In genomic region chr16:53822936-53823529, GRCh38 we compare ENCODE assay signal across 11 cellular contexts.
DNase-seq lines count a peak whose midpoint lies in the region; ATAC-seq and TF ChIP-seq lines count a peak whose summit lies in the region.
"Had no signal": no experiment of that assay in that cellular context is flagged by ENCODE, and none has a peak within 500 bp of the region (broad histone marks: within the 10 kb centered on the region; RNA-seq: fewer than 3 reads in every experiment).

No MANE protein-coding gene starts in this region.

- WGBS in GM23248 (ENCODE audit: low coverage in 1 of 2, low lambda C conversion rate in 2 of 2, missing lambda C conversion rate in 2 of 2), 2 experiments = 89 to 95% methylated on average over 7 of the region's 7 CpGs

- CTCF ChIA-PET in activated CD8-positive, alpha-beta memory T cell treated with anti-CD3 and anti-CD28 coated beads, Interleukin-2, amount 10 ng/mL, durations not matched to agents 7 days and 5 days (lab: Charles Lee) = no interaction called here
- CTCF ChIA-PET in PC-9 (lab: Charles Lee) = no interaction called here

- H3K9me3 ChIP-seq in GM23248 (ENCODE audit: low read depth) = no peaks in the 10 kb centered on the region
- no peaks in the 10 kb centered on the region for H3K9me3 ChIP-seq in PC-9 (ENCODE audit: insufficient read depth, low read depth)
- H3K9me3 ChIP-seq in osteoblast (ENCODE audit: low read depth, low read length) = no peaks in the 10 kb centered on the region
- H3K9me3 ChIP-seq: BE2C had no signal

- BruUV-seq in PC-9 (replicated peaks; lab: Mats Ljungman, UMichigan) = no TSS peak

- H3K27me3 ChIP-seq in GM23248 (replicated peaks; ENCODE audit: insufficient read depth) (no peaks in the 10 kb centered on the region), PC-9 (ENCODE audit: insufficient read depth, low read depth) (no peaks in the 10 kb centered on the region), osteoblast (ENCODE audit: insufficient read depth, low read length) (no peaks in the 10 kb centered on the region)
- H3K27me3 ChIP-seq: BE2C had no signal

- intact Hi-C loops in PC-9 (cut with micrococcal nuclease; ENCODE audit: unreplicated experiment) = loop anchor here (2.0 to 5.0 kb wide), 2 partner anchors 42 to 204 kb away; no protein-coding TSS in a partner anchor

- no peak for ATAC-seq in activated CD8-positive, alpha-beta memory T cell treated with anti-CD3 and anti-CD28 coated beads, Interleukin-2, amount 10 ng/mL, durations not matched to agents 7 days and 5 days
- ATAC-seq in GM19328 (IDR thresholded peaks at IDR 0.05; ENCODE audit: unreplicated experiment) = no peak

- H3K36me3 ChIP-seq in GM23248 (ENCODE audit: low read depth) = no peaks in the 10 kb centered on the region
- no peaks in the 10 kb centered on the region for H3K36me3 ChIP-seq in PC-9 (ENCODE audit: low read depth)
- H3K36me3 ChIP-seq in osteoblast (ENCODE audit: insufficient read depth, low read length) = no peaks in the 10 kb centered on the region

- H3F3A ChIP-seq in GM23248 (ENCODE audit: insufficient read depth) (peaks cover 43% of the 10 kb centered on the region), PC-9 (ENCODE audit: insufficient read depth, low read depth) (peaks cover 21% of the 10 kb centered on the region)

- peaks cover 6% of the 10 kb centered on the region for H3K4me1 Mint-ChIP-seq in activated CD8-positive, alpha-beta memory T cell treated with anti-CD3 and anti-CD28 coated beads, Interleukin-2, amount 10 ng/mL, durations not matched to agents 7 days and 5 days

- H3K27ac ChIP-seq in GM23248 (peak overlapping the region; percentile 77), PC-9 (peak overlapping the region; percentile 55), osteoblast (ENCODE audit: low read depth, low read length) (peak overlapping the region; percentile 81)

- H3K4me2 ChIP-seq in GM23248 (ENCODE audit: unreplicated experiment) = no peak overlapping the region
- peak overlapping the region; percentile 46; the same call in 1 of the 2 replicates for H3K4me2 ChIP-seq in PC-9
- peak overlapping the region; percentile 37 for H3K4me2 ChIP-seq in osteoblast (ENCODE audit: insufficient read depth, low read length)

- peaks cover 9% of the 10 kb centered on the region for H3K36me3 Mint-ChIP-seq in activated CD8-positive, alpha-beta memory T cell treated with anti-CD3 and anti-CD28 coated beads, Interleukin-2, amount 10 ng/mL, durations not matched to agents 7 days and 5 days

- H3K4me3 ChIP-seq in GM23248 (no peak overlapping the region), PC-9 (no peak overlapping the region), osteoblast (ENCODE audit: insufficient read depth, low read length) (no peak overlapping the region)
- H3K4me3 ChIP-seq: coronary artery had no signal

- peak; percentile 13 for DNase-seq in activated CD8-positive, alpha-beta memory T cell treated with anti-CD3 and anti-CD28 coated beads, Interleukin-2, amount 50 U/mL, for 1 hour (ENCODE audit: extremely low read depth)
- DNase-seq in activated CD8-positive, alpha-beta memory T cell treated with anti-CD3 and anti-CD28 coated beads, Interleukin-2, amount 10 ng/mL, durations not matched to agents 7 days and 5 days = no peak
- peak; percentile 16 for DNase-seq in GM23248
- DNase-seq in PC-9 = no peak
- no peak for DNase-seq in osteoblast (ENCODE audit: insufficient read length, low spot score, missing footprints)
- no peak for DNase-seq in NCI-H446 (lab: John Stamatoyannopoulos, UW)
- no peak for DNase-seq in HuH-7.5 (ENCODE audit: low spot score)
- DNase-seq: BE2C, retina had no signal

- peaks cover 42% of the 10 kb centered on the region for H3K4me1 ChIP-seq in GM23248 (ENCODE audit: insufficient read depth)
- H3K4me1 ChIP-seq in PC-9 (replicated peaks; ENCODE audit: insufficient read depth) = peaks cover 27% of the 10 kb centered on the region
- H3K4me1 ChIP-seq in osteoblast (ENCODE audit: insufficient read depth, low read length) = peaks cover 30% of the 10 kb centered on the region
- H3K4me1 ChIP-seq: BE2C had no signal

- no peak overlapping the region for H2AFZ ChIP-seq in GM23248
- no peak overlapping the region for H2AFZ ChIP-seq in PC-9
- H2AFZ ChIP-seq in osteoblast (ENCODE audit: low read length) = no peak overlapping the region

- H3K9me2 ChIP-seq in GM23248 (ENCODE audit: insufficient read depth) (no peaks in the 10 kb centered on the region), PC-9 (ENCODE audit: insufficient read depth) (no peaks in the 10 kb centered on the region)

- TF ChIP-seq CTCF in PC-9 (conservative IDR thresholded peaks at IDR 0.05) (no peak), osteoblast (IDR thresholded peaks at IDR 0.05; ENCODE audit: extremely low read depth, low read depth, low read length) (no peak)

- H3K27ac Mint-ChIP-seq in activated CD8-positive, alpha-beta memory T cell treated with anti-CD3 and anti-CD28 coated beads, Interleukin-2, amount 10 ng/mL, durations not matched to agents 7 days and 5 days = no peak overlapping the region

- H3K79me2 ChIP-seq in GM23248 (ENCODE audit: insufficient read depth) = peaks cover 49% of the 10 kb centered on the region
- 0 out of 2 replicates have a peak, but pooled peaks cover 3% of the 10 kb centered on the region for H3K79me2 ChIP-seq in PC-9 (ENCODE audit: low read depth)
- peaks cover 5% of the 10 kb centered on the region for H3K79me2 ChIP-seq in osteoblast (ENCODE audit: insufficient read depth, low read length)

- no peak overlapping the region for H3K4me3 Mint-ChIP-seq in activated CD8-positive, alpha-beta memory T cell treated with anti-CD3 and anti-CD28 coated beads, Interleukin-2, amount 10 ng/mL, durations not matched to agents 7 days and 5 days

- H3K9me3 Mint-ChIP-seq in activated CD8-positive, alpha-beta memory T cell treated with anti-CD3 and anti-CD28 coated beads, Interleukin-2, amount 10 ng/mL, durations not matched to agents 7 days and 5 days (ENCODE audit: low read depth) = no peaks in the 10 kb centered on the region

- H4K20me1 ChIP-seq in GM23248 (ENCODE audit: insufficient read depth) = no peaks in the 10 kb centered on the region
- no peaks in the 10 kb centered on the region for H4K20me1 ChIP-seq in PC-9 (ENCODE audit: insufficient read depth)
- no peaks in the 10 kb centered on the region for H4K20me1 ChIP-seq in osteoblast (ENCODE audit: insufficient read depth, low read length)

- POLR2A ChIA-PET in PC-9 (lab: Charles Lee; ENCODE audit: unreplicated experiment) = no interaction called here

- H3K27me3 Mint-ChIP-seq in activated CD8-positive, alpha-beta memory T cell treated with anti-CD3 and anti-CD28 coated beads, Interleukin-2, amount 10 ng/mL, durations not matched to agents 7 days and 5 days = no peaks in the 10 kb centered on the region

- H3K9ac ChIP-seq in GM23248 = no peak overlapping the region

- in situ Hi-C loops in GM23248 (cut with MboI) = no loop called here

Comparison
In these comparisons a context has a peak if more than half of its experiments do, and no peak if none do; other contexts are left out.
1. DNase-seq: peak in activated CD8-positive, alpha-beta memory T cell treated with anti-CD3 and anti-CD28 coated beads, Interleukin-2, amount 50 U/mL, for 1 hour (single experiment) and GM23248 (single experiment); none in activated CD8-positive, alpha-beta memory T cell treated with anti-CD3 and anti-CD28 coated beads, Interleukin-2, amount 10 ng/mL, durations not matched to agents 7 days and 5 days (single experiment), PC-9 (0 of 2), osteoblast (single experiment), NCI-H446 (0 of 2) and HuH-7.5 (single experiment).
2. Peak in every context shown above with its lines, with median percentiles within 50 percentile points of each other: H3K27ac ChIP-seq.